ENCODE assay signal across 8 cellular contexts in the genomic region with DNA sequence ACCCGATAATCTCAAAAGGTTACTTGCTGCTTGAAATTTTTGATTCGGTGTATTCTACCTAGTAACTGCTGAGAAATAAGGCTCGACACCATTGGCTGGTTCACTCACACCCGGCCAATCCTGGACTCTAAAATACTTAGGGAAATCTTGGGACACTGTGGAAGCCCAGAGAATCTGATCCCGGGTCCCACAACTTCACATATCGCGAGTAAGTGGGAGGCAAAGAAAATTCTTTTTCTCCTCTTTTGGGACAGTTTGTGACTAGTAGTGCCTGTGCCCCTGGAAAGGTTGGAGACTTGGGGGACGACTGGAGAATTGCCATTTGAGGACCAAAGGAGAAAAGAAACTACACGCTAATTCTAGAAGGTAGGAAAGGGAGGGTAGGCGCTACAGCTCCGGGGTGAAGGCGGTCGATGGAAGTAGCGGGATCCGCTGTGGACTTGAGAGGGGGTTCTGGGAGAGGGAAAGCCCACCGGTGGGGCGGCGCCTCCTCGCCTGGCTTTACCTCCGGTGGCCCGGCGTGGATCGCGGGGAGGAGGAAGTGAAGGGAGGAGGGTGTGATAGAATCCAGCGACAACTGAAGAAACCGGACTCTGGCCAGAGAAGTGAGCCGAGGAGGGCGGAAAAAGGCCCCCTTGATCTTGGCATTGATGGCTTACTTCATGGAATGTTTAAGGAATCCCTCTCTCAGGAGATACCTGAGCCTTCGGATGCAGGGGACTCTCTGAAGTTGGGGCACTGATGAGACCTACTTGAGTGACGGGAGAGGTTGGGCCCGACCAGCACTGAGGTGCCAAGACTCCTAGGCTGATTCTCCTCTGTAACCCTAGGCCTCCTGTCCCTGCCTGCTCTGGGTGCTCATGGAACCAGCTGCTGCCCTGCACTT. TPM values are rescaled to one million over a fixed set of nuclear protein-coding genes. Genes with fewer than 3 reads are reported as not detected.
DNase-seq lines count a peak whose midpoint lies in the region; ATAC-seq, FAIRE-seq and TF ChIP-seq lines count a peak whose summit lies in the region.

No MANE protein-coding gene starts in this region.

- ATAC-seq in natural killer cell treated with Interleukin-12 subunit alpha and Interleukin-12 subunit beta and Interleukin-15 and Interleukin-18, amount 100 ng/mL, for 72 hours = peak; percentile 93 to 94

- FAIRE-seq in urothelium cell line (lab: Jason Lieb, UNC) = no peak

- H3K27ac ChIP-seq in RWPE1 = peak overlapping the region; percentile 77

- peak overlapping the region; percentile 72 for H3K4me3 ChIP-seq in H7 (ENCODE audit: insufficient read depth, low read depth, low read length)

- no peak overlapping the region for H3K4me3 Mint-ChIP-seq in natural killer cell treated with Interleukin-12 subunit alpha and Interleukin-12 subunit beta and Interleukin-15 and Interleukin-18, amount 100 ng/mL, for 72 hours

- peak; percentile 93 for DNase-seq in GM03348 (ENCODE audit: low spot score)
- DNase-seq in H7 = peak; percentile 89
- peak; percentile 93 for DNase-seq in LHCN-M2 (ENCODE audit: low read depth)
- DNase-seq in RWPE1 (ENCODE audit: low spot score) = peak; percentile 97
- DNase-seq in activated gamma-delta T cell (lab: John Stamatoyannopoulos, UW) = peak; percentile 18
- peak; percentile 89 for DNase-seq in foreskin melanocyte
- DNase-seq in natural killer cell treated with Interleukin-12 subunit alpha and Interleukin-12 subunit beta and Interleukin-15 and Interleukin-18, amount 100 ng/mL, for 72 hours (ENCODE audit: low spot score) = peak; percentile 66
- peak; percentile 89 for DNase-seq in urothelium cell line (ENCODE audit: low spot score)

- peaks cover 16% of the 10 kb centered on the region for H3K36me3 Mint-ChIP-seq in natural killer cell treated with Interleukin-12 subunit alpha and Interleukin-12 subunit beta and Interleukin-15 and Interleukin-18, amount 100 ng/mL, for 72 hours

- peaks cover 4% of the 10 kb centered on the region for H3K9me3 Mint-ChIP-seq in natural killer cell treated with Interleukin-12 subunit alpha and Interleukin-12 subunit beta and Interleukin-15 and Interleukin-18, amount 100 ng/mL, for 72 hours

- no peak overlapping the region for H3K27ac Mint-ChIP-seq in natural killer cell treated with Interleukin-12 subunit alpha and Interleukin-12 subunit beta and Interleukin-15 and Interleukin-18, amount 100 ng/mL, for 72 hours

- POLR2A ChIA-PET in RWPE1 (lab: Yijun Ruan, JAX; ENCODE audit: low non-redundant PET) = no interaction called here

- no peaks in the 10 kb centered on the region; the same call in 1 of the 2 replicates for H3K36me3 ChIP-seq in H7 (replicated peaks; ENCODE audit: control insufficient read depth, insufficient read depth, low read length)

- peaks cover 5 to 10% of the 10 kb centered on the region in 2 donors for H3K4me1 Mint-ChIP-seq in natural killer cell treated with Interleukin-12 subunit alpha and Interleukin-12 subunit beta and Interleukin-15 and Interleukin-18, amount 100 ng/mL, for 72 hours (ENCODE audit: low read depth in 2 of 2)

- H3K27me3 Mint-ChIP-seq in natural killer cell treated with Interleukin-12 subunit alpha and Interleukin-12 subunit beta and Interleukin-15 and Interleukin-18, amount 100 ng/mL, for 72 hours = no peaks in the 10 kb centered on the region

- CTCF ChIA-PET in RWPE1 (lab: Yijun Ruan, JAX) = interaction anchor here (0.6 to 1.0 kb wide), 2 partner anchors 28 to 128 kb away, joined by 3 read pairs; no protein-coding TSS in a partner anchor

- TF ChIP-seq CTCF in RWPE1 (conservative IDR thresholded peaks at IDR 0.05; ENCODE audit: low read depth) = no peak

- H3K27me3 ChIP-seq in H7 (ENCODE audit: control insufficient read depth, insufficient read depth, low read length) = no peaks in the 10 kb centered on the region

RNA-seq across cellular contexts. Expression of a gene that starts 18.8 kb away (rescaled TPM):
- total RNA-seq in H7 (2014; rRNA removed; shearing (Covaris generic)) = 1.1 and 3.4 TPM in 2 replicates
- 9.8 and 12.2 TPM in 2 replicates for total RNA-seq in LHCN-M2 (2014; rRNA removed)
- 6.3 TPM for polyA plus RNA-seq in LHCN-M2 (2012)
- 10 to 100 TPM; 42.9 to 54.1 TPM for total RNA-seq in natural killer cell treated with Interleukin-12 subunit alpha and Interleukin-12 subunit beta and Interleukin-15 and Interleukin-18, amount 100 ng/mL, for 72 hours

RNA-seq across cellular contexts. Expression of a gene that starts 19.4 kb away (rescaled TPM):
- total RNA-seq in H7 (2014; rRNA removed; shearing (Covaris generic)) = 1.2 and 2.9 TPM in 2 replicates
- total RNA-seq in LHCN-M2 (2014; rRNA removed) = 6.7 and 10.8 TPM in 2 replicates
- 5.1 TPM for polyA plus RNA-seq in LHCN-M2 (2012)
- total RNA-seq in natural killer cell treated with Interleukin-12 subunit alpha and Interleukin-12 subunit beta and Interleukin-15 and Interleukin-18, amount 100 ng/mL, for 72 hours = 10 to 100 TPM; 53.6 to 80.6 TPM

RNA-seq across cellular contexts. Expression of a gene that starts 36.3 kb away (rescaled TPM):
- 7.6 and 8.2 TPM in 2 replicates for total RNA-seq in H7 (2014; rRNA removed; shearing (Covaris generic))
- 21.3 and 22.9 TPM in 2 replicates for total RNA-seq in LHCN-M2 (2014; rRNA removed)
- 20.0 TPM for polyA plus RNA-seq in LHCN-M2 (2012)
- total RNA-seq in natural killer cell treated with Interleukin-12 subunit alpha and Interleukin-12 subunit beta and Interleukin-15 and Interleukin-18, amount 100 ng/mL, for 72 hours = 10 to 100 TPM; 41.2 to 47.4 TPM

RNA-seq across cellular contexts. Expression of a gene that starts 38.6 kb away (rescaled TPM):
- total RNA-seq in H7 (2014; rRNA removed; shearing (Covaris generic)) = 9.5 and 10.6 TPM in 2 replicates
- 4.5 and 7.5 TPM in 2 replicates for total RNA-seq in LHCN-M2 (2014; rRNA removed)
- polyA plus RNA-seq in LHCN-M2 (2012) = 8.3 TPM
- 10 to 100 TPM; 24.6 to 31.8 TPM for total RNA-seq in natural killer cell treated with Interleukin-12 subunit alpha and Interleukin-12 subunit beta and Interleukin-15 and Interleukin-18, amount 100 ng/mL, for 72 hours

RNA-seq across cellular contexts. Expression of a gene that starts 56.5 kb away (rescaled TPM):
- total RNA-seq in H7 (2014; rRNA removed; shearing (Covaris generic)) = 1.4 and 1.6 TPM in 2 replicates
- total RNA-seq in LHCN-M2 (2014; rRNA removed) = 14.4 and 29.7 TPM in 2 replicates
- polyA plus RNA-seq in LHCN-M2 (2012) = 13.2 TPM
- total RNA-seq in natural killer cell treated with Interleukin-12 subunit alpha and Interleukin-12 subunit beta and Interleukin-15 and Interleukin-18, amount 100 ng/mL, for 72 hours = 100 to 1,000 TPM; 107 to 133 TPM

Comparison
In these comparisons a context has a peak if more than half of its experiments do, and no peak if none do; other contexts are left out.
1. Peak in every context shown above with its lines: DNase-seq, ATAC-seq, H3K4me3 ChIP-seq and H3K27ac ChIP-seq.
2. DNase-seq: peak in every context shown above with its lines; median percentile 97 in RWPE1; 93 in GM03348; 93 in LHCN-M2; 89 in H7; 89 in foreskin melanocyte; 89 in urothelium cell line; 66 in natural killer cell treated with Interleukin-12 subunit alpha and Interleukin-12 subunit beta and Interleukin-15 and Interleukin-18, amount 100 ng/mL, for 72 hours; 18 in activated gamma-delta T cell.